ENCODE assay signal across 18 cellular contexts in the genomic region with DNA sequence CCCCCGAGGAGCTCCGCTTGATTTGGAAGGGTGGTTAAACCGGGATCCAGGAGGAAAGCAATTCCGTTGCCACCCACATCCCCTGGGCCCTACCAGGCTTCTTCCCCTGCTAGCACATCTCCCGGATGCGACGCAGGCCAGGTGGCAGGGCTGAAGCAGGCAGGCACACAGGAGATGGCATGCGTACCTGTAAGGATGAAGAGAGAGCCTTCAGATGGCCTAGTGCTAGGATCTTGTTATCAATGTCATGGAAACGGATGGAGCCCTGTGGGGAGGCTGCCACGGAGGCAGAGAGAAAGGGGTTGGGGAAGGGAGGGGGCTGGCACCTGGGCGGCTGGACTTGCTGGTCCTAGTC. TPM values are rescaled to one million over a fixed set of nuclear protein-coding genes. Genes with fewer than 3 reads are reported as not detected.
DNase-seq lines count a peak whose midpoint lies in the region; TF ChIP-seq lines count a peak whose summit lies in the region.
"Had no signal": no experiment of that assay in that cellular context is flagged by ENCODE, and none has a peak within 500 bp of the region (broad histone marks: within the 10 kb centered on the region; RNA-seq: fewer than 3 reads in every experiment).

No MANE protein-coding gene starts in this region.

- H3K27me3 Mint-ChIP-seq in neural crest cell (ENCODE audit: low read depth), result peaks cover 98% of the 10 kb centered on the region

- H3K27ac Mint-ChIP-seq in neural crest cell (ENCODE audit: unreplicated experiment), result no peak overlapping the region
- H3K27ac Mint-ChIP-seq: IgD-negative memory B cell had no signal

- H3K36me3 Mint-ChIP-seq in neural crest cell (ENCODE audit: low read depth), result peaks cover 2% of the 10 kb centered on the region
- H3K36me3 Mint-ChIP-seq: IgD-negative memory B cell had no signal

- H3K4me1 Mint-ChIP-seq in neural crest cell, result peaks cover 48% of the 10 kb centered on the region

- DNase-seq in NCI-H1092 treated with DMSO at 0.1 percent for 48 hours (lab: John Stamatoyannopoulos, UW), result peak; percentile 50
- DNase-seq in NCI-H1092 (lab: John Stamatoyannopoulos, UW), result no peak
- DNase-seq in DMS79 treated with DMSO at 0.1 percent for 48 hours (lab: John Stamatoyannopoulos, UW), result peak; percentile 80
- peak; percentile 68 for DNase-seq in NCI-H345 (lab: John Stamatoyannopoulos, UW)
- no peak for DNase-seq in neural crest cell (ENCODE audit: low read depth, low spot score)
- no peak for DNase-seq in stimulated activated CD4-positive, alpha-beta T cell treated with anti-CD3 and anti-CD28 coated beads, Interleukin-2, amount 100 ng/mL, for 24 hours
- no peak for DNase-seq in stomach
- DNase-seq in cerebellar cortex (ENCODE audit: low spot score), result no peak
- DNase-seq: C1 segment of cervical spinal cord, NCI-H1694 treated with DMSO at 0.1 percent for 48 hours, Peyer's patch, Right ventricle myocardium superior, SK-N-SH, T-helper 1 cell had no signal

- peaks cover 0 to 4% (median 0%) of the 10 kb centered on the region in 4 donors for H3K9me3 ChIP-seq in stomach
- H3K9me3 ChIP-seq: Peyer's patch, SK-N-SH had no signal

- no peaks in the 10 kb centered on the region for H3K9me3 Mint-ChIP-seq in neural crest cell

- H3K27ac ChIP-seq in stomach, result no peak overlapping the region
- H3K27ac ChIP-seq: 22Rv1, Peyer's patch had no signal

- H3K4me1 ChIP-seq in stomach, result peaks cover 0 to 77% (median 27%) of the 10 kb centered on the region in 4 donors

- intact Hi-C loops in stomach (cut with DNase I; ENCODE audit: low total_unique reads), result no loop called here

- peaks cover 70 to 100% (median 96%) of the 10 kb centered on the region in 3 donors for H3K27me3 ChIP-seq in stomach

- H3K36me3 ChIP-seq in stomach, result no peaks in the 10 kb centered on the region
- H3K36me3 ChIP-seq: Peyer's patch had no signal

- WGBS in stomach, 5 donors, result 2 to 12% (median 5%) methylated on average over 9 to 11 of the region's 11 CpGs

- TF ChIP-seq POLR2A in stomach (IDR thresholded peaks at IDR 0.05), result no peak

- H3K4me3 Mint-ChIP-seq in neural crest cell, result peak overlapping the region; percentile 74
- H3K4me3 Mint-ChIP-seq: IgD-negative memory B cell had no signal

- H3K4me3 ChIP-seq in stomach, result no peak overlapping the region
- H3K4me3 ChIP-seq: GM12878, Peyer's patch had no signal

- TF ChIP-seq CTCF in neural crest cell (conservative IDR thresholded peaks at IDR 0.05) (no peak), stomach (IDR thresholded peaks at IDR 0.05) (no peak)

- TF ChIP-seq EP300 in stomach (IDR thresholded peaks at IDR 0.05), result no peak

RNA-seq across cellular contexts. Expression of a gene that starts 8.5 kb away (rescaled TPM):
- total RNA-seq in neural crest cell (41.2 and 41.4 TPM in 2 replicates), stomach (not detected)
- polyA plus RNA-seq in stomach, result not detected
- total RNA-seq: GM12878, HT-29, Peyer's patch, Right ventricle myocardium superior had no signal
- polyA plus RNA-seq: GM12878, IgD-negative memory B cell, SK-N-SH had no signal

Comparison
In these comparisons a context has a peak if more than half of its experiments do, and no peak if none do; other contexts are left out.
1. DNase-seq: peak in NCI-H1092 treated with DMSO at 0.1 percent for 48 hours (single experiment), DMS79 treated with DMSO at 0.1 percent for 48 hours (single experiment) and NCI-H345 (single experiment); none in NCI-H1092 (single experiment), neural crest cell (single experiment), stimulated activated CD4-positive, alpha-beta T cell treated with anti-CD3 and anti-CD28 coated beads, Interleukin-2, amount 100 ng/mL, for 24 hours (0 of 2), stomach (single experiment) and cerebellar cortex (single experiment).
2. RNA of a gene that starts 8.5 kb away (total RNA-seq): 41.2 to 41.4 TPM in neural crest cell; not detected in stomach; every median in the first group is over 10 times any median in the second.